18 cellular contexts compared by ENCODE assay signal in genomic region chr15:69996842-69997478, GRCh38.
DNase-seq lines count a peak whose midpoint lies in the region; ATAC-seq, FAIRE-seq and TF ChIP-seq lines count a peak whose summit lies in the region.
"Had no signal": no experiment of that assay in that cellular context is flagged by ENCODE, and none has a peak within 500 bp of the region (broad histone marks: within the 10 kb centered on the region; RNA-seq: fewer than 3 reads in every experiment).

No MANE protein-coding gene starts in this region.

- peak; percentile 81 for ATAC-seq in left lobe of liver
- no peak for ATAC-seq in HG03045 (IDR thresholded peaks at IDR 0.05; ENCODE audit: unreplicated experiment)
- no peak for ATAC-seq in GM21528 (IDR thresholded peaks at IDR 0.05; ENCODE audit: low FRiP score, unreplicated experiment)
- ATAC-seq in HG02970 (IDR thresholded peaks at IDR 0.05; ENCODE audit: low FRiP score, unreplicated experiment): no peak
- ATAC-seq: natural killer cell; stimulated activated effector memory CD8-positive, alpha-beta T cell treated with anti-CD3 and anti-CD28 coated beads, Interleukin-12 subunit alpha, Interleukin-12 subunit beta, amount 100 ng/mL, for 72 hours had no signal

- no peak for TF ChIP-seq CTCF in D721Med (IDR thresholded peaks at IDR 0.05; ENCODE audit: insufficient read depth, missing control alignments)

- DNase-seq in D721Med (ENCODE audit: insufficient read length, low spot score): peak; percentile 89
- peak; percentile 81 for DNase-seq in NCI-H2029 (lab: John Stamatoyannopoulos, UW)
- peak; percentile 93 for DNase-seq in NCI-H82 treated with DMSO at 0.1 percent for 48 hours (lab: John Stamatoyannopoulos, UW; ENCODE audit: unreplicated experiment)
- peak; percentile 57 for DNase-seq in left lobe of liver (ENCODE audit: low spot score)
- no peak for DNase-seq in activated gamma-delta T cell treated with Interleukin-2 at 50 U/mL for 16 hours
- DNase-seq: activated B cell treated with CpG ODN at 0.5 μM for 24 hours; activated CD8-positive, alpha-beta memory T cell treated with anti-CD3 and anti-CD28 coated beads, Interleukin-2, amount 50 U/mL, for 4 hours; AML-193; central memory CD4-positive, alpha-beta T cell; left cardiac atrium; natural killer cell; stimulated activated CD4-positive, alpha-beta T cell treated with anti-CD3 and anti-CD28 coated beads, Interleukin-4, amount 100 ng/mL, for 1 hour had no signal

- peak; percentile 53 for FAIRE-seq in D721Med (lab: Jason Lieb, UNC)
- FAIRE-seq: G401.6, H1 had no signal
